ENCODE assay signal across 15 cellular contexts in the genomic region with DNA sequence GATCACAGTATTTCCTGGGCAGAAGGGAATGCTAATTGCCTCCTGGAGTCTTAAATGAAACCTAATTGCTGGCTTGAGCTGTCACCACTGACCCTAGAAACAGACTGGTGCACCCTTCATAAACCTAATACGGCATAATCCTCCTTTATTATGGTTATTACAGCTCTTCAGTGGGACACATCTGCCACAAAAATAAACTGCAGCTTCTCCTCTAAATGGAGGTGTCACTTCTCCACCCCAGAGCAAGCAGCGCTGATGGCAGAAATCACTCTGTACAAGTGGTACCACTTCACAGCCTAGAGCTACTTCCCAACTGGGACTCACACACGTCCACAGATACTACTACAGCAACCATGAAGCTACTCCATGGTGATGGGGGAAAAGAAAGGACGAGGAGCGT. TPM values are rescaled to one million over a fixed set of nuclear protein-coding genes. Genes with fewer than 3 reads are reported as not detected.
A peak's percentile ranks its signal among the peaks of the same experiment; 100 is the strongest.
DNase-seq lines count a peak whose midpoint lies in the region; ATAC-seq and TF ChIP-seq lines count a peak whose summit lies in the region.
"Had no signal": no experiment of that assay in that cellular context is flagged by ENCODE, and none has a peak within 500 bp of the region (broad histone marks: within the 10 kb centered on the region; RNA-seq: fewer than 3 reads in every experiment).

No MANE protein-coding gene starts in this region.

- H3F3A ChIP-seq in neural progenitor cell (ENCODE audit: low read depth): no peaks in the 10 kb centered on the region

- CTCF ChIA-PET in WTC11 (lab: Charles Lee): interaction anchor here (0.6 to 1.3 kb wide), 4 partner anchors 10 to 208 kb away, joined by 3 to 5 read pairs (median 3); no protein-coding TSS in a partner anchor

- H3K27ac Mint-ChIP-seq in WTC11: peak overlapping the region; percentile 75
- peak overlapping the region; percentile 7 for H3K27ac Mint-ChIP-seq in neural progenitor cell
- H3K27ac Mint-ChIP-seq: activated naive CD8-positive, alpha-beta T cell treated with anti-CD3 and anti-CD28 coated beads, Interleukin-2, amount 10 ng/mL, durations not matched to agents 7 days and 5 days; dendritic cell treated with granulocyte-macrophage colony-stimulating factor and Interleukin-4, amounts not matched to agents 40 ng/mL and 50 ng/mL, for 4 days had no signal

- H4K20me1 ChIP-seq in neural progenitor cell (ENCODE audit: low read depth): peaks cover 42% of the 10 kb centered on the region

- POLR2A ChIA-PET in WTC11 (lab: Charles Lee): interaction anchor here (3.5 kb wide), 1 partner anchor 11 kb away, joined by 30 read pairs; the partner anchor contains the start of gene PTPN14

- peak; percentile 61 for ATAC-seq in WTC11
- ATAC-seq in GM19467 (IDR thresholded peaks at IDR 0.05; ENCODE audit: unreplicated experiment): no peak

- H3K4me3 ChIP-seq in neural progenitor cell: no peak overlapping the region
- H3K4me3 ChIP-seq: ovary, spleen had no signal

- no peak for TF ChIP-seq CTCF in WTC11 (IDR thresholded peaks at IDR 0.05)
- TF ChIP-seq CTCF in neural progenitor cell (IDR thresholded peaks at IDR 0.05): no peak

- H3K27me3 ChIP-seq in neural progenitor cell: no peaks in the 10 kb centered on the region
- H3K27me3 ChIP-seq: ovary, spleen had no signal

- H3K9ac ChIP-seq in neural progenitor cell: no peak overlapping the region

- H3K4me1 Mint-ChIP-seq in WTC11: peaks cover 51% of the 10 kb centered on the region
- H3K4me1 Mint-ChIP-seq in neural progenitor cell: peaks cover 8% of the 10 kb centered on the region

- H3K27me3 Mint-ChIP-seq in WTC11 (ENCODE audit: low read depth) (no peaks in the 10 kb centered on the region), neural progenitor cell (ENCODE audit: insufficient read depth, low read depth) (no peaks in the 10 kb centered on the region)

- no peaks in the 10 kb centered on the region for H3K9me3 ChIP-seq in neural progenitor cell (ENCODE audit: low read depth)
- H3K9me3 ChIP-seq: ovary, spleen had no signal

- H3K79me2 ChIP-seq in neural progenitor cell (ENCODE audit: low read depth): peaks cover 100% of the 10 kb centered on the region

- H3K36me3 ChIP-seq in neural progenitor cell: no peaks in the 10 kb centered on the region
- H3K36me3 ChIP-seq: ovary, spleen had no signal

- H3K9me3 Mint-ChIP-seq in WTC11 (no peaks in the 10 kb centered on the region), neural progenitor cell (no peaks in the 10 kb centered on the region)
- H3K9me3 Mint-ChIP-seq: activated naive CD8-positive, alpha-beta T cell treated with anti-CD3 and anti-CD28 coated beads, Interleukin-2, amount 10 ng/mL, durations not matched to agents 7 days and 5 days; dendritic cell treated with granulocyte-macrophage colony-stimulating factor and Interleukin-4, amounts not matched to agents 40 ng/mL and 50 ng/mL, for 4 days had no signal

- H2AFZ ChIP-seq in neural progenitor cell (replicated peaks): no peak overlapping the region

- DNase-seq in DMS 273 treated with DMSO at 0.1 percent for 48 hours (lab: John Stamatoyannopoulos, UW) (peak; percentile 31), NCI-H1417 treated with DMSO at 0.1 percent for 48 hours (lab: John Stamatoyannopoulos, UW) (peak; percentile 67), WTC11 (ENCODE audit: low spot score) (no peak), neural progenitor cell (ENCODE audit: low spot score) (no peak), NCI-H2029 treated with DMSO at 0.1 percent for 48 hours (lab: John Stamatoyannopoulos, UW) (no peak), NCI-H226 (no peak), RKO (ENCODE audit: low spot score) (no peak)
- DNase-seq: activated CD4-positive, CD25-positive, alpha-beta regulatory T cell; activated naive CD8-positive, alpha-beta T cell treated with anti-CD3 and anti-CD28 coated beads, Interleukin-2, amount 10 ng/mL, durations not matched to agents 7 days and 5 days; NCI-H345; ovary; spleen; substantia nigra had no signal

- no peak overlapping the region for H3K4me2 ChIP-seq in neural progenitor cell

- H3K4me3 Mint-ChIP-seq in WTC11 (no peak overlapping the region), neural progenitor cell (no peak overlapping the region)
- H3K4me3 Mint-ChIP-seq: activated naive CD8-positive, alpha-beta T cell treated with anti-CD3 and anti-CD28 coated beads, Interleukin-2, amount 10 ng/mL, durations not matched to agents 7 days and 5 days; dendritic cell treated with granulocyte-macrophage colony-stimulating factor and Interleukin-4, amounts not matched to agents 40 ng/mL and 50 ng/mL, for 4 days had no signal

- no peak overlapping the region for H3K27ac ChIP-seq in neural progenitor cell
- H3K27ac ChIP-seq: ovary, spleen had no signal

- peaks cover 26% of the 10 kb centered on the region for H3K4me1 ChIP-seq in neural progenitor cell

- H3K36me3 Mint-ChIP-seq in WTC11 (no peaks in the 10 kb centered on the region; the same call in 1 of the 2 replicates), neural progenitor cell (no peaks in the 10 kb centered on the region)
- H3K36me3 Mint-ChIP-seq: activated naive CD8-positive, alpha-beta T cell treated with anti-CD3 and anti-CD28 coated beads, Interleukin-2, amount 10 ng/mL, durations not matched to agents 7 days and 5 days had no signal

TF ChIP-seq in WTC11, 78 proteins besides CTCF, POLR2A, EP300 and RAD21 (continues in another document):
- TF ChIP-seq GABPB1 (CRISPR knock-in tag; IDR thresholded peaks at IDR 0.05) (no peak), EMX1 (CRISPR knock-in tag; IDR thresholded peaks at IDR 0.05) (no peak), ZNF671 (CRISPR knock-in tag; IDR thresholded peaks at IDR 0.05) (no peak), NR1H2 (CRISPR knock-in tag; IDR thresholded peaks at IDR 0.05) (no peak), CBFB (CRISPR knock-in tag; IDR thresholded peaks at IDR 0.05; ENCODE audit: low read depth) (no peak), ZNF425 (CRISPR knock-in tag; conservative IDR thresholded peaks at IDR 0.05) (no peak), ZNF317 (CRISPR knock-in tag; IDR thresholded peaks at IDR 0.05; ENCODE audit: borderline replicate concordance, low read depth) (no peak), ESRRA (CRISPR knock-in tag; IDR thresholded peaks at IDR 0.05; ENCODE audit: borderline replicate concordance) (no peak), ATF1 (CRISPR knock-in tag; IDR thresholded peaks at IDR 0.05) (no peak), IRF2 (CRISPR knock-in tag; IDR thresholded peaks at IDR 0.05; ENCODE audit: borderline replicate concordance, low read depth) (no peak), MAX (CRISPR knock-in tag; IDR thresholded peaks at IDR 0.05) (no peak)
- TF ChIP-seq, protein P1, sequence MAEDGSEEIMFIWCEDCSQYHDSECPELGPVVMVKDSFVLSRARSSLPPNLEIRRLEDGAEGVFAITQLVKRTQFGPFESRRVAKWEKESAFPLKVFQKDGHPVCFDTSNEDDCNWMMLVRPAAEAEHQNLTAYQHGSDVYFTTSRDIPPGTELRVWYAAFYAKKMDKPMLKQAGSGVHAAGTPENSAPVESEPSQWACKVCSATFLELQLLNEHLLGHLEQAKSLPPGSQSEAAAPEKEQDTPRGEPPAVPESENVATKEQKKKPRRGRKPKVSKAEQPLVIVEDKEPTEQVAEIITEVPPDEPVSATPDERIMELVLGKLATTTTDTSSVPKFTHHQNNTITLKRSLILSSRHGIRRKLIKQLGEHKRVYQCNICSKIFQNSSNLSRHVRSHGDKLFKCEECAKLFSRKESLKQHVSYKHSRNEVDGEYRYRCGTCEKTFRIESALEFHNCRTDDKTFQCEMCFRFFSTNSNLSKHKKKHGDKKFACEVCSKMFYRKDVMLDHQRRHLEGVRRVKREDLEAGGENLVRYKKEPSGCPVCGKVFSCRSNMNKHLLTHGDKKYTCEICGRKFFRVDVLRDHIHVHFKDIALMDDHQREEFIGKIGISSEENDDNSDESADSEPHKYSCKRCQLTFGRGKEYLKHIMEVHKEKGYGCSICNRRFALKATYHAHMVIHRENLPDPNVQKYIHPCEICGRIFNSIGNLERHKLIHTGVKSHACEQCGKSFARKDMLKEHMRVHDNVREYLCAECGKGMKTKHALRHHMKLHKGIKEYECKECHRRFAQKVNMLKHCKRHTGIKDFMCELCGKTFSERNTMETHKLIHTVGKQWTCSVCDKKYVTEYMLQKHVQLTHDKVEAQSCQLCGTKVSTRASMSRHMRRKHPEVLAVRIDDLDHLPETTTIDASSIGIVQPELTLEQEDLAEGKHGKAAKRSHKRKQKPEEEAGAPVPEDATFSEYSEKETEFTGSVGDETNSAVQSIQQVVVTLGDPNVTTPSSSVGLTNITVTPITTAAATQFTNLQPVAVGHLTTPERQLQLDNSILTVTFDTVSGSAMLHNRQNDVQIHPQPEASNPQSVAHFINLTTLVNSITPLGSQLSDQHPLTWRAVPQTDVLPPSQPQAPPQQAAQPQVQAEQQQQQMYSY (CRISPR knock-in tag; IDR thresholded peaks at IDR 0.05): no peak

RNA-seq across cellular contexts. Expression of gene PTPN14, which starts 11.1 kb away (rescaled TPM):
- total RNA-seq in WTC11 (2021) (83.3 to 88.4 TPM (median 86.4 TPM) in 3 replicates), neural progenitor cell (ENCODE audit: low replicate concordance) (27.3 and 28.3 TPM in 2 replicates)

Comparison
In these comparisons a context has a peak if more than half of its experiments do, and no peak if none do; other contexts are left out.
1. DNase-seq: peak in DMS 273 treated with DMSO at 0.1 percent for 48 hours (single experiment) and NCI-H1417 treated with DMSO at 0.1 percent for 48 hours (single experiment); none in WTC11 (single experiment), neural progenitor cell (single experiment), NCI-H2029 treated with DMSO at 0.1 percent for 48 hours (single experiment), NCI-H226 (single experiment) and RKO (single experiment).